In the genomic region with DNA sequence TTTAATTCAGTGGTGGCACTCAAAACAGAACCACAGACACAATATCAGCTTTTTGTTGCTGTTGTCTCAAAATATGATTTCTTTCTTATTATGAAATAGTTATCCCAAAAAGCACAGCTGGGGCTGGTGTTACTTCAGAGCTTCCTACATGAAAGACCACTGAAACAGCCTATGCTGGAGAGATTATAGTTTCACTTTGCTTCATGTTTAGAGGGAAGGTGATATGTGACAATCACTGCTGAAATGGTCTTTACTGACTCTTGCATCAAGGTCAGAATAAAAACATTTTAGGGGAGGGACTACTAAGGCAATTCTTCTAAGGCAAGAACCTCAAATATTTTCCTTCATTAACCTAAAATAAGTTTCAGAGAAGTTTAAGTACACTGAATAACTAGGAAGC, we compare ENCODE assay signal across 10 cellular contexts.
DNase-seq lines count a peak whose midpoint lies in the region; ATAC-seq and TF ChIP-seq lines count a peak whose summit lies in the region.
"Had no signal": no experiment of that assay in that cellular context is flagged by ENCODE, and none has a peak within 500 bp of the region (broad histone marks: within the 10 kb centered on the region; RNA-seq: fewer than 3 reads in every experiment).

No MANE protein-coding gene starts in this region.

- H2BK20ac ChIP-seq in IMR-90 (ENCODE audit: low read depth, low read length), result no peak overlapping the region

- no peak for DNase-seq in IMR-90
- no peak for DNase-seq in effector memory CD8-positive, alpha-beta T cell
- no peak for DNase-seq in UCSD-AML1 (lab: John Stamatoyannopoulos, UW; ENCODE audit: unreplicated experiment)
- DNase-seq in testis, result no peak
- DNase-seq in upper lobe of right lung, result no peak
- DNase-seq in RWPE1 (ENCODE audit: low spot score), result no peak
- DNase-seq: NCI-H1092; stimulated activated naive B cell treated with anti-CD40 and anti-IgM and Interleukin-4, amounts not matched to agents 10 μg/mL and 1 μg/mL and 100 μg/mL, for 72 hours had no signal

- H3K9me1 ChIP-seq in IMR-90 (ENCODE audit: insufficient read depth, low read length), result no peaks in the 10 kb centered on the region

- intact Hi-C loops in IMR-90 (cut with micrococcal nuclease), result no loop called here
- intact Hi-C loops in testis (cut with DNase I; ENCODE audit: low total_unique reads), result no loop called here
- intact Hi-C loops in upper lobe of right lung (cut with DNase I), result no loop called here

- H3K27me3 ChIP-seq in IMR-90 (ENCODE audit: control insufficient read depth, insufficient read depth, low read length) (no peaks in the 10 kb centered on the region; the same call in 1 of the 2 replicates), testis (no peaks in the 10 kb centered on the region), upper lobe of right lung (no peaks in the 10 kb centered on the region)

- no peak overlapping the region for H3K23ac ChIP-seq in IMR-90 (ENCODE audit: low read depth, low read length)

- H2AK9ac ChIP-seq in IMR-90 (replicated peaks; ENCODE audit: low read depth, low read length, poor library complexity), result no peak overlapping the region

- H2BK15ac ChIP-seq in IMR-90 (ENCODE audit: low read depth, low read length), result no peak overlapping the region

- in situ Hi-C loops in IMR-90 (cut with MboI; ENCODE audit: low sequenced_read_pairs), result no loop called here

- POLR2A ChIA-PET in IMR-90 (lab: Charles Lee; ENCODE audit: unreplicated experiment) (interaction anchor here (0.7 kb wide), 1 partner anchor 64 kb away, joined by 4 read pairs; no protein-coding TSS in a partner anchor), RWPE1 (lab: Yijun Ruan, JAX; ENCODE audit: low non-redundant PET) (no interaction called here)

- H4K91ac ChIP-seq in IMR-90 (ENCODE audit: insufficient read depth, low read depth, low read length), result no peak overlapping the region

- H3K4me3 Mint-ChIP-seq in effector memory CD8-positive, alpha-beta T cell, result peak overlapping the region; percentile 46 to 48
- H3K4me3 Mint-ChIP-seq: stimulated activated naive B cell treated with anti-CD40 and anti-IgM and Interleukin-4, amounts not matched to agents 10 μg/mL and 1 μg/mL and 100 μg/mL, for 72 hours had no signal

- H4K8ac ChIP-seq in IMR-90 (ENCODE audit: low read depth in 2 of 2, low read length in 2 of 2), result no peak overlapping the region

- H3K4me3 ChIP-seq in IMR-90 (ENCODE audit: insufficient read depth, low read depth, low read length) (no peak overlapping the region), testis (no peak overlapping the region), upper lobe of right lung (no peak overlapping the region)

- H3K4ac ChIP-seq in IMR-90 (ENCODE audit: low read depth, low read length), result no peak overlapping the region

- H3K27me3 Mint-ChIP-seq in effector memory CD8-positive, alpha-beta T cell, result no peaks in the 10 kb centered on the region
- H3K27me3 Mint-ChIP-seq: stimulated activated naive B cell treated with anti-CD40 and anti-IgM and Interleukin-4, amounts not matched to agents 10 μg/mL and 1 μg/mL and 100 μg/mL, for 72 hours had no signal

- H3K4me1 Mint-ChIP-seq in effector memory CD8-positive, alpha-beta T cell (ENCODE audit: low read depth in 2 of 2), result peaks cover 53 to 66% of the 10 kb centered on the region in 2 donors
- H3K4me1 Mint-ChIP-seq: stimulated activated naive B cell treated with anti-CD40 and anti-IgM and Interleukin-4, amounts not matched to agents 10 μg/mL and 1 μg/mL and 100 μg/mL, for 72 hours had no signal

- H2BK5ac ChIP-seq in IMR-90 (ENCODE audit: low read depth, low read length, poor library complexity, severe bottlenecking), result no peak overlapping the region

- no peaks in the 10 kb centered on the region for H3K9me3 Mint-ChIP-seq in effector memory CD8-positive, alpha-beta T cell

- no TSS peak for BruUV-seq in IMR-90 (replicated peaks; lab: Mats Ljungman, UMichigan)

- H3K4me1 ChIP-seq in IMR-90 (ENCODE audit: control insufficient read depth, insufficient read depth, low read length), result peaks cover 2% of the 10 kb centered on the region; the same call in 1 of the 2 replicates
- peaks cover 13% of the 10 kb centered on the region for H3K4me1 ChIP-seq in testis
- peaks cover 20% of the 10 kb centered on the region for H3K4me1 ChIP-seq in upper lobe of right lung

- H3K36me3 ChIP-seq in IMR-90 (ENCODE audit: control insufficient read depth, insufficient read depth, low read length) (no peaks in the 10 kb centered on the region), testis (ENCODE audit: low read depth, missing control alignments) (no peaks in the 10 kb centered on the region), upper lobe of right lung (no peaks in the 10 kb centered on the region)

- CTCF ChIA-PET in IMR-90 (lab: Yijun Ruan, JAX) (no interaction called here), RWPE1 (lab: Yijun Ruan, JAX) (interaction anchor here (0.6 kb wide), 1 partner anchor 1390 kb away, joined by 4 read pairs; no protein-coding TSS in a partner anchor)

- TF ChIP-seq RAD21 in IMR-90 (IDR thresholded peaks at IDR 0.05; ENCODE audit: low read length), result no peak

- no peak overlapping the region for H3K56ac ChIP-seq in IMR-90 (ENCODE audit: extremely low read depth, insufficient read depth, low read length)

- no peak overlapping the region for H2BK120ac ChIP-seq in IMR-90 (ENCODE audit: low read depth, low read length)

- H3K27ac ChIP-seq in IMR-90 (ENCODE audit: insufficient read depth, low read length) (no peak overlapping the region), testis (no peak overlapping the region), upper lobe of right lung (no peak overlapping the region), RWPE1 (no peak overlapping the region)

- H4K5ac ChIP-seq in IMR-90 (ENCODE audit: low read depth, low read length), result no peak overlapping the region

- no peaks in the 10 kb centered on the region for H4K20me1 ChIP-seq in IMR-90 (ENCODE audit: insufficient read depth, low read length)

- peak overlapping the region; percentile 27; the same call in 1 of the 2 replicates for H3K4me2 ChIP-seq in IMR-90 (ENCODE audit: low read depth, low read length)

- H3K18ac ChIP-seq in IMR-90 (ENCODE audit: low read depth, low read length), result no peak overlapping the region

- no peak overlapping the region for H3K9ac ChIP-seq in IMR-90 (ENCODE audit: low read depth, low read length)

- TF ChIP-seq POLR2A in IMR-90 (IDR thresholded peaks at IDR 0.05; ENCODE audit: low read depth, low read length) (no peak), testis (IDR thresholded peaks at IDR 0.05) (no peak)

- dilution Hi-C loops in IMR-90 (cut with HindIII; ENCODE audit: low sequenced_read_pairs, unreplicated experiment), result no loop called here

- ATAC-seq in GM18517 (IDR thresholded peaks at IDR 0.05; ENCODE audit: unreplicated experiment) (peak; percentile 59), GM21529 (IDR thresholded peaks at IDR 0.05; ENCODE audit: unreplicated experiment) (peak; percentile 53), IMR-90 (ENCODE audit: low read depth) (no peak), upper lobe of right lung (no peak)
- ATAC-seq in effector memory CD8-positive, alpha-beta T cell (replicated peaks), result peak; percentile 87
- ATAC-seq: stimulated activated naive B cell treated with anti-CD40 and anti-IgM and Interleukin-4, amounts not matched to agents 10 μg/mL and 1 μg/mL and 100 μg/mL, for 72 hours had no signal

- TF ChIP-seq CTCF in IMR-90 (conservative IDR thresholded peaks at IDR 0.05; ENCODE audit: low read depth, low read length) (no peak), testis (IDR thresholded peaks at IDR 0.05) (no peak), upper lobe of right lung (IDR thresholded peaks at IDR 0.05) (no peak), RWPE1 (conservative IDR thresholded peaks at IDR 0.05; ENCODE audit: low read depth) (no peak)

- no peaks in the 10 kb centered on the region for H3K36me3 Mint-ChIP-seq in effector memory CD8-positive, alpha-beta T cell (ENCODE audit: insufficient read depth)

- no peaks in the 10 kb centered on the region for H3K79me1 ChIP-seq in IMR-90 (ENCODE audit: low read depth in 1 of 2, low read length in 2 of 2)

- H3K14ac ChIP-seq in IMR-90 (replicated peaks; ENCODE audit: low read depth, low read length), result no peak overlapping the region

- no peak overlapping the region for H2AFZ ChIP-seq in IMR-90 (replicated peaks; ENCODE audit: low read length, poor library complexity)

- H3K9me3 ChIP-seq in IMR-90 (ENCODE audit: control insufficient read depth, insufficient read depth, low read length) (0 out of 2 replicates have a peak, but pooled peaks cover 2% of the 10 kb centered on the region), testis (no peaks in the 10 kb centered on the region), upper lobe of right lung (no peaks in the 10 kb centered on the region)

- peak overlapping the region; percentile 20 to 63 for H3K27ac Mint-ChIP-seq in effector memory CD8-positive, alpha-beta T cell
- H3K27ac Mint-ChIP-seq: stimulated activated naive B cell treated with anti-CD40 and anti-IgM and Interleukin-4, amounts not matched to agents 10 μg/mL and 1 μg/mL and 100 μg/mL, for 72 hours had no signal

- no peak overlapping the region for H2AK5ac ChIP-seq in IMR-90 (ENCODE audit: low read depth, low read length)

TF ChIP-seq in IMR-90, 13 proteins besides CTCF, POLR2A, EP300 and RAD21:
- TF ChIP-seq RCOR1 (IDR thresholded peaks at IDR 0.05; ENCODE audit: insufficient replicate concordance, low read length), result no peak
- TF ChIP-seq, protein P1, sequence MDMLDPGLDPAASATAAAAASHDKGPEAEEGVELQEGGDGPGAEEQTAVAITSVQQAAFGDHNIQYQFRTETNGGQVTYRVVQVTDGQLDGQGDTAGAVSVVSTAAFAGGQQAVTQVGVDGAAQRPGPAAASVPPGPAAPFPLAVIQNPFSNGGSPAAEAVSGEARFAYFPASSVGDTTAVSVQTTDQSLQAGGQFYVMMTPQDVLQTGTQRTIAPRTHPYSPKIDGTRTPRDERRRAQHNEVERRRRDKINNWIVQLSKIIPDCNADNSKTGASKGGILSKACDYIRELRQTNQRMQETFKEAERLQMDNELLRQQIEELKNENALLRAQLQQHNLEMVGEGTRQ (IDR thresholded peaks at IDR 0.05; ENCODE audit: low read depth, low read length), result no peak
- no peak for TF ChIP-seq RFX5 (IDR thresholded peaks at IDR 0.05; ENCODE audit: low read depth, low read length)
- TF ChIP-seq FOS (IDR thresholded peaks at IDR 0.05; ENCODE audit: low read depth, low read length), result no peak
- TF ChIP-seq BHLHE40 (IDR thresholded peaks at IDR 0.05; ENCODE audit: low read depth, low read length), result no peak

Comparison
In these comparisons a context has a peak if more than half of its experiments do, and no peak if none do; other contexts are left out.
1. ATAC-seq: peak in GM18517 (single experiment), GM21529 (single experiment) and effector memory CD8-positive, alpha-beta T cell (single experiment); none in IMR-90 (single experiment) and upper lobe of right lung (single experiment).